In the genomic region with DNA sequence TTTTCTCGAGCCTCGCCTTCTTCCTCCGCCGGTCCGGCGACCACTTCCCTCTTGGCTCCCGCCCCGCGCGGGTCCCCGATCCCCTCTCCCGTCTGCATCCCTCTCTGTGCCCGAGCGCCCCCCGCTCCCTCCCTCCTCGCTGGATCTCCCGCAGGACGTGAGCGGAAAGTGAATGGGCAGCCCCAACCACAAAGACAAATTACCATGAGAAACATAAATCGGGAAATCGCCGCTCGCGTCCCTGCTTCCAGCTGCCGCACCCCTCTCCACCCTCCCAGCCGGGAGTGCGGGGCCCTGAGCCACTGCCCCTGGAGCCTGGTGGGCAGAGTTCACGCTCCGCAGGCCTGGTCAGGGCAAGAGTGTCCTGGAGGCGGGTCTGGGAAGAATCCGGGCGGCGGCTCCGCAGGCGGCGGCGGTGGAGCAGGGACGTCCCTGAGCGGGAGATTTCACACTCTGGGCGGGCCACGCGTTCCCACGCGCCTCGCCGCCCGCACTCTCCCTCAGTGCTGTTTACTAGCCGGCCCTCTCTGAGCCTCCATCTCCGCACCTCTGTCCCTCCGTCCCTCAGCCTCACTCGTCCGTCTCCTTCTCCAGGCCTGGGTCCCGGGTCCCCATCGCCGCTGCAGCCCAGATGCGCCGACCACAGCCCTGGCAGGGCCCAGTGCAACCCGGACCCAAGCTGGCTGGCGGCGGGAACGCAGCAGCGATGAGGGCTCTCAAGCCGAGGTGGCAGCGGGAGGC, we compare ENCODE assay signal across 8 cellular contexts. TPM values are rescaled to one million over a fixed set of nuclear protein-coding genes. Genes with fewer than 3 reads are reported as not detected.
DNase-seq lines count a peak whose midpoint lies in the region; ATAC-seq and TF ChIP-seq lines count a peak whose summit lies in the region.

No MANE protein-coding gene starts in this region.

- peak overlapping the region; percentile 67 for H3K4me3 ChIP-seq in osteoblast (ENCODE audit: insufficient read depth, low read length)

- H3K9me3 ChIP-seq in osteoblast (ENCODE audit: low read depth, low read length) = no peaks in the 10 kb centered on the region

- POLR2A ChIA-PET in activated CD8-positive, alpha-beta T cell treated with anti-CD3 and anti-CD28 coated beads for 36 hours (lab: Charles Lee) = no interaction called here

- H3K27me3 ChIP-seq in foreskin keratinocyte = peaks cover 100% of the 10 kb centered on the region
- H3K27me3 ChIP-seq in osteoblast (ENCODE audit: insufficient read depth, low read length) = peaks cover 98% of the 10 kb centered on the region

- no peaks in the 10 kb centered on the region for H3K79me2 ChIP-seq in osteoblast (ENCODE audit: insufficient read depth, low read length)

- no peaks in the 10 kb centered on the region for H3K9me3 Mint-ChIP-seq in T-helper 1 cell treated with Interleukin-12 subunit alpha and Interleukin-12 subunit beta and Interleukin-4 antibody, amounts not matched to agents 30 μg/mL and 1 μg/mL, for 36 hours
- no peaks in the 10 kb centered on the region for H3K9me3 Mint-ChIP-seq in activated CD8-positive, alpha-beta T cell treated with anti-CD3 and anti-CD28 coated beads for 36 hours

- peak; percentile 40 for ATAC-seq in activated CD8-positive, alpha-beta T cell treated with anti-CD3 and anti-CD28 coated beads for 36 hours
- ATAC-seq in foreskin keratinocyte (peak; percentile 13), HG03442 (IDR thresholded peaks at IDR 0.05; ENCODE audit: unreplicated experiment) (no peak), HG02588 (IDR thresholded peaks at IDR 0.05; ENCODE audit: unreplicated experiment) (no peak)

- H3K27ac ChIP-seq in foreskin keratinocyte (no peak overlapping the region), osteoblast (ENCODE audit: low read depth, low read length) (no peak overlapping the region)

- intact Hi-C loops in activated CD8-positive, alpha-beta T cell treated with anti-CD3 and anti-CD28 coated beads for 36 hours (cut with micrococcal nuclease) = loop anchor here (10.0 kb wide), 2 partner anchors 82 to 272 kb away; no protein-coding TSS in a partner anchor

- peak overlapping the region; percentile 94 for H3K4me2 ChIP-seq in osteoblast (ENCODE audit: insufficient read depth, low read length)

- H3K4me3 Mint-ChIP-seq in T-helper 1 cell treated with Interleukin-12 subunit alpha and Interleukin-12 subunit beta and Interleukin-4 antibody, amounts not matched to agents 30 μg/mL and 1 μg/mL, for 36 hours = peak overlapping the region; percentile 62
- H3K4me3 Mint-ChIP-seq in activated CD8-positive, alpha-beta T cell treated with anti-CD3 and anti-CD28 coated beads for 36 hours = peak overlapping the region; percentile 40

- H3K27ac Mint-ChIP-seq in T-helper 1 cell treated with Interleukin-12 subunit alpha and Interleukin-12 subunit beta and Interleukin-4 antibody, amounts not matched to agents 30 μg/mL and 1 μg/mL, for 36 hours = no peak overlapping the region
- no peak overlapping the region for H3K27ac Mint-ChIP-seq in activated CD8-positive, alpha-beta T cell treated with anti-CD3 and anti-CD28 coated beads for 36 hours

- no peaks in the 10 kb centered on the region for H3K4me1 ChIP-seq in foreskin keratinocyte
- peaks cover 17% of the 10 kb centered on the region for H3K4me1 ChIP-seq in osteoblast (ENCODE audit: insufficient read depth, low read length)

- peaks cover 10% of the 10 kb centered on the region for H3K4me1 Mint-ChIP-seq in T-helper 1 cell treated with Interleukin-12 subunit alpha and Interleukin-12 subunit beta and Interleukin-4 antibody, amounts not matched to agents 30 μg/mL and 1 μg/mL, for 36 hours (ENCODE audit: low read depth)
- peaks cover 13% of the 10 kb centered on the region for H3K4me1 Mint-ChIP-seq in activated CD8-positive, alpha-beta T cell treated with anti-CD3 and anti-CD28 coated beads for 36 hours (ENCODE audit: low read depth)

- H3K36me3 ChIP-seq in osteoblast (ENCODE audit: insufficient read depth, low read length) = no peaks in the 10 kb centered on the region

- DNase-seq in T-helper 1 cell (no peak), foreskin keratinocyte (no peak), osteoblast (ENCODE audit: insufficient read length, low spot score, missing footprints) (peak; percentile 82), OCI-M2 (lab: John Stamatoyannopoulos, UW; ENCODE audit: unreplicated experiment) (no peak)
- DNase-seq in activated CD8-positive, alpha-beta T cell treated with anti-CD3 and anti-CD28 coated beads for 36 hours = peak; percentile 20

- TF ChIP-seq CTCF in activated CD8-positive, alpha-beta T cell treated with anti-CD3 and anti-CD28 coated beads for 36 hours (IDR thresholded peaks at IDR 0.05) = no peak
- TF ChIP-seq CTCF in foreskin keratinocyte (conservative IDR thresholded peaks at IDR 0.05) (no peak), osteoblast (IDR thresholded peaks at IDR 0.05; ENCODE audit: extremely low read depth, low read depth, low read length) (no peak)

- H2AFZ ChIP-seq in osteoblast (ENCODE audit: low read length) = peak overlapping the region; percentile 15

- H4K20me1 ChIP-seq in osteoblast (ENCODE audit: insufficient read depth, low read length) = peaks cover 2% of the 10 kb centered on the region

- H3K27me3 Mint-ChIP-seq in T-helper 1 cell treated with Interleukin-12 subunit alpha and Interleukin-12 subunit beta and Interleukin-4 antibody, amounts not matched to agents 30 μg/mL and 1 μg/mL, for 36 hours (ENCODE audit: low read depth) = peaks cover 53% of the 10 kb centered on the region
- peaks cover 63% of the 10 kb centered on the region for H3K27me3 Mint-ChIP-seq in activated CD8-positive, alpha-beta T cell treated with anti-CD3 and anti-CD28 coated beads for 36 hours

- CTCF ChIA-PET in activated CD8-positive, alpha-beta T cell treated with anti-CD3 and anti-CD28 coated beads for 36 hours (lab: Charles Lee) = interaction anchor here (1.3 to 5.2 kb wide), 6 partner anchors 11 to 1480 kb away, joined by 3 to 38 read pairs (median 6); a partner anchor contains a TSS

- peaks cover 1% of the 10 kb centered on the region for H3K36me3 Mint-ChIP-seq in T-helper 1 cell treated with Interleukin-12 subunit alpha and Interleukin-12 subunit beta and Interleukin-4 antibody, amounts not matched to agents 30 μg/mL and 1 μg/mL, for 36 hours (ENCODE audit: low read depth)
- H3K36me3 Mint-ChIP-seq in activated CD8-positive, alpha-beta T cell treated with anti-CD3 and anti-CD28 coated beads for 36 hours (ENCODE audit: low read depth) = no peaks in the 10 kb centered on the region

RNA-seq across cellular contexts. Expression of a gene that starts 0.8 kb away (rescaled TPM):
- total RNA-seq in activated CD8-positive, alpha-beta T cell treated with anti-CD3 and anti-CD28 coated beads for 36 hours = not detected
- total RNA-seq in foreskin keratinocyte = not detected in 2 replicates
- not detected in 2 replicates for polyA plus RNA-seq in foreskin keratinocyte
- not detected in 2 replicates for total RNA-seq in osteoblast

RNA-seq across cellular contexts. Expression of a gene that starts 40.1 kb away (rescaled TPM):
- total RNA-seq in activated CD8-positive, alpha-beta T cell treated with anti-CD3 and anti-CD28 coated beads for 36 hours = 10 to 100 TPM; 17.9 to 19.0 TPM
- 27.2 and 29.2 TPM in 2 replicates for total RNA-seq in foreskin keratinocyte
- polyA plus RNA-seq in foreskin keratinocyte = 25.6 and 27.9 TPM in 2 replicates
- 54.3 and 54.5 TPM in 2 replicates for total RNA-seq in osteoblast

Comparison
In these comparisons a context has a peak if more than half of its experiments do, and no peak if none do; other contexts are left out.
1. DNase-seq: peak in activated CD8-positive, alpha-beta T cell treated with anti-CD3 and anti-CD28 coated beads for 36 hours (single experiment) and osteoblast (single experiment); none in T-helper 1 cell (0 of 5), foreskin keratinocyte (0 of 2) and OCI-M2 (single experiment).
2. ATAC-seq: peak in activated CD8-positive, alpha-beta T cell treated with anti-CD3 and anti-CD28 coated beads for 36 hours (single experiment) and foreskin keratinocyte (single experiment); none in HG03442 (single experiment) and HG02588 (single experiment).